ENCODE assay signal across 8 cellular contexts in genomic region chr5:138032028-138032571, GRCh38. TPM values are rescaled to one million over a fixed set of nuclear protein-coding genes. Genes with fewer than 3 reads are reported as not detected.
DNase-seq lines count a peak whose midpoint lies in the region; ATAC-seq and TF ChIP-seq lines count a peak whose summit lies in the region.

No MANE protein-coding gene starts in this region.

- no peak for TF ChIP-seq CTCF in Calu3 (IDR thresholded peaks at IDR 0.05; ENCODE audit: unreplicated experiment)
- no peak for TF ChIP-seq CTCF in lower leg skin (IDR thresholded peaks at IDR 0.05)

- peak overlapping the region; percentile 95 for H3K27ac ChIP-seq in subcutaneous abdominal adipose tissue (ENCODE audit: low read depth, low read length)

- no peaks in the 10 kb centered on the region for H3K9me3 ChIP-seq in subcutaneous abdominal adipose tissue (ENCODE audit: control insufficient read depth in 5 of 5, low read length in 5 of 5)

- no peak for TF ChIP-seq POLR2A in lower leg skin (IDR thresholded peaks at IDR 0.05)

- intact Hi-C loops in Calu3 (cut with micrococcal nuclease; ENCODE audit: unreplicated experiment) (no loop called here), lower leg skin (cut with DNase I; ENCODE audit: low total_unique reads) (no loop called here)

- H3K4me1 Mint-ChIP-seq in Calu3 (ENCODE audit: low read depth, unreplicated experiment) = peaks cover 48% of the 10 kb centered on the region

- peak overlapping the region; percentile 81 to 99 (median 94) for H3K9ac ChIP-seq in subcutaneous abdominal adipose tissue (ENCODE audit: low read length in 5 of 5)

- peaks cover 7 to 38% (median 25%) of the 10 kb centered on the region in 5 donors for H3K4me1 ChIP-seq in subcutaneous abdominal adipose tissue (ENCODE audit: control insufficient read depth in 5 of 5, insufficient read depth in 5 of 5, low read length in 5 of 5)

- no peaks in the 10 kb centered on the region for H3K27me3 ChIP-seq in subcutaneous abdominal adipose tissue (ENCODE audit: control insufficient read depth in 5 of 5, insufficient read depth in 4 of 5, low read length in 5 of 5)

- no TSS peak for BruUV-seq in Calu3 (replicated peaks; lab: Mats Ljungman, UMichigan)

- peak; percentile 42 for ATAC-seq in GM19351 (IDR thresholded peaks at IDR 0.05; ENCODE audit: unreplicated experiment)
- ATAC-seq in HG03378 (IDR thresholded peaks at IDR 0.05; ENCODE audit: unreplicated experiment) = peak; percentile 36

- H3K36me3 Mint-ChIP-seq in Calu3 (ENCODE audit: insufficient read depth, unreplicated experiment) = peaks cover 40% of the 10 kb centered on the region

- CTCF ChIA-PET in Calu3 (lab: Charles Lee) = no interaction called here

- no peak for DNase-seq in Calu3
- DNase-seq in SKM-1 (lab: John Stamatoyannopoulos, UW; ENCODE audit: unreplicated experiment) = peak; percentile 56
- peak; percentile 57 for DNase-seq in dermis blood vessel endothelial cell
- peak; percentile 58 to 91 for DNase-seq in lower leg skin (ENCODE audit: low spot score in 2 of 2)
- no peak for DNase-seq in NCI-H446 (lab: John Stamatoyannopoulos, UW)

- H3K9me3 Mint-ChIP-seq in Calu3 (ENCODE audit: low read depth, unreplicated experiment) = no peaks in the 10 kb centered on the region

- H3K4me3 Mint-ChIP-seq in Calu3 (ENCODE audit: low read depth, unreplicated experiment) = peak overlapping the region; percentile 100

- H3K27ac Mint-ChIP-seq in Calu3 (ENCODE audit: unreplicated experiment) = peak overlapping the region; percentile 98

- no peaks in the 10 kb centered on the region for H3K36me3 ChIP-seq in subcutaneous abdominal adipose tissue (ENCODE audit: control insufficient read depth in 5 of 5, insufficient read depth in 5 of 5, low read length in 5 of 5)

- H3K4me3 ChIP-seq in lower leg skin (ENCODE audit: low read depth, poor library complexity, severe bottlenecking) (peak overlapping the region; percentile 99), subcutaneous abdominal adipose tissue (ENCODE audit: low read depth in 1 of 5, low read length in 5 of 5) (peak overlapping the region; percentile 82 to 97 (median 94))

- no peaks in the 10 kb centered on the region for H3K27me3 Mint-ChIP-seq in Calu3 (ENCODE audit: unreplicated experiment)

- 2 to 3% methylated on average over 24 of the region's 24 CpGs for WGBS in lower leg skin, 2 donors

RNA-seq across cellular contexts. Expression of gene FAM13B, which starts 0.8 kb away (rescaled TPM):
- 34.9 and 42.5 TPM in 2 replicates for total RNA-seq in Calu3 (2022)
- 22.6 and 28.8 TPM in 2 replicates for total RNA-seq in dermis blood vessel endothelial cell
- 10 to 100 TPM; 17.9 to 25.6 (median 21.4) TPM for total RNA-seq in lower leg skin

RNA-seq across cellular contexts. Expression of gene WNT8A, which starts 51.7 kb away (rescaled TPM):
- not detected in 2 replicates for total RNA-seq in Calu3 (2022)
- total RNA-seq in dermis blood vessel endothelial cell = not detected in 2 replicates
- total RNA-seq in lower leg skin = not detected

Comparison
In these comparisons a context has a peak if more than half of its experiments do, and no peak if none do; other contexts are left out.
1. DNase-seq: peak in SKM-1 (single experiment), dermis blood vessel endothelial cell (single experiment) and lower leg skin (2 of 2); none in Calu3 (single experiment) and NCI-H446 (0 of 2).